9 cellular contexts compared by ENCODE assay signal in the genomic region with DNA sequence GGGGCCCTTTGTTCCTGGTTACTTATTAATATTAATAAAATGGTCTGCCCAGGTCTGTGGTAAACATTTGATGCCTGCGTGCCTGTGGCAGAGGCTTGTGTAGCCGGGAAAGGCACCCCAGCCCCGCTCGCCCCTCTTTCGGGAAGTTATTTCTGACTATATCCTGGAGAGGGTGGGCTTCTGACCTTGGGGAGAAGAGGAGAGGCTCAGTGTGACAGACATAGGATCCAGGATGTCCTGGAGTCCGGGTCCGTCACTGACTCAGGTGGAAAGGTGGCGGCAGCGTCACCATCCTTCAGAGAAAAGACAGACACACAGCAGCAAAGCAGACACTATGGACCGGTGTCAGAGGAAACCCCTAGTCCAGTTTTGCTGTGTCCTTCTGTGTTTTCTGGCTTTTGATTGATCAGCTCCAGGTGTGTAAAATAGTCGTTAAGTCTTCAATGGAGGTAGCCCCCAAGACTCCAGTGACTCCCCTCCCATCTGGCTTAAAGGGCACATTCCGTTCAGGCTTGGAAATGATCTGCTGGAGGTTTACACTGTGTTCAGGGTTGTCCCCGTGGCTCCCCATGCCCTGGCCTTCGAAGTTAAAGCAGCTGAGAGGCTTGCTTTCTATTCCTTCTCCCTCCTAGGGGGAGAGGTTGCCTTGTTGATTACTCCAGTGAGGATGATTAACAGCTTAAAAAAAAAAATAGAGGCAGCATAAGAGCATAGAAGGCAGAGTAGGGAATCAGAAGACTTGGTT.
DNase-seq lines count a peak whose midpoint lies in the region; ATAC-seq and TF ChIP-seq lines count a peak whose summit lies in the region.
"Had no signal": no experiment of that assay in that cellular context is flagged by ENCODE, and none has a peak within 500 bp of the region (broad histone marks: within the 10 kb centered on the region; RNA-seq: fewer than 3 reads in every experiment).

No MANE protein-coding gene starts in this region.

- DNase-seq in heart right ventricle (no peak), Right ventricle myocardium superior (no peak), caudate nucleus (lab: John Stamatoyannopoulos, UW) (peak in 12 of 61 donors; percentile 17 to 72 (median 52)), type B pancreatic cell (ENCODE audit: extremely low spot score, unreplicated experiment) (no peak), NCI-H1694 treated with DMSO at 0.1 percent for 48 hours (lab: John Stamatoyannopoulos, UW) (no peak), kidney glomerular epithelial cell (lab: John Stamatoyannopoulos, UW) (no peak), activated gamma-delta T cell treated with Interleukin-2 at 50 U/mL for 16 hours (no peak)

- peaks cover 12% of the 10 kb centered on the region for H3K36me3 Mint-ChIP-seq in type B pancreatic cell

- H3K27me3 ChIP-seq in heart right ventricle (no peaks in the 10 kb centered on the region), mucosa of stomach (ENCODE audit: control insufficient read depth, insufficient read depth, low read length) (no peaks in the 10 kb centered on the region)

- no peaks in the 10 kb centered on the region for H3K27me3 Mint-ChIP-seq in type B pancreatic cell

- H3K4me1 Mint-ChIP-seq in type B pancreatic cell (ENCODE audit: unreplicated experiment) = peaks cover 49% of the 10 kb centered on the region

- ATAC-seq in heart right ventricle (peak in 1 of 8 donors; percentile 9), Right ventricle myocardium superior (ENCODE audit: poor library complexity) (no peak)

- H3K27ac ChIP-seq in heart right ventricle (peak overlapping the region; percentile 42 to 93 (median 87)), caudate nucleus (ENCODE audit: low read depth, low read length) (peak overlapping the region; percentile 97)

- H3K9me3 ChIP-seq in heart right ventricle (no peaks in the 10 kb centered on the region), mucosa of stomach (ENCODE audit: control insufficient read depth, low read length) (no peaks in the 10 kb centered on the region)
- H3K9me3 ChIP-seq: Caco-2 had no signal

- intact Hi-C loops in heart right ventricle (cut with DNase I) (loop anchor here in 5 of 10 donors (5.0 to 10.0 kb wide), 6 partner anchors 36 to 409 kb away; partner anchors contain the start of gene MSI2 (in 2 of the 5)), Right ventricle myocardium superior (cut with DNase I) (no loop called here)

- no peak for TF ChIP-seq CTCF in heart right ventricle (IDR thresholded peaks at IDR 0.05)
- no peak for TF ChIP-seq CTCF in type B pancreatic cell (conservative IDR thresholded peaks at IDR 0.05)

- peak overlapping the region; percentile 35 for H3K9ac ChIP-seq in mucosa of stomach (ENCODE audit: low read length)

- 77 to 84% methylated on average over 14 of the region's 14 CpGs for WGBS in heart right ventricle, 2 donors

- H3K4me3 ChIP-seq in heart right ventricle (peak overlapping the region in 5 of 10 donors; percentile 13 to 58 (median 46)), mucosa of stomach (ENCODE audit: low read length) (no peak overlapping the region)

- peak overlapping the region; percentile 61 for H3K4me3 Mint-ChIP-seq in type B pancreatic cell

- no peaks in the 10 kb centered on the region for H3K36me3 ChIP-seq in heart right ventricle
- H3K36me3 ChIP-seq in mucosa of stomach (ENCODE audit: control insufficient read depth, insufficient read depth, low read length) = no peaks in the 10 kb centered on the region

- H3K4me1 ChIP-seq in heart right ventricle (peaks cover 5 to 66% (median 26%) of the 10 kb centered on the region in 9 donors), mucosa of stomach (ENCODE audit: control insufficient read depth, insufficient read depth, low read length) (peaks cover 16% of the 10 kb centered on the region)

- H3K27ac Mint-ChIP-seq in type B pancreatic cell = peak overlapping the region; percentile 80

- H3K9me3 Mint-ChIP-seq in type B pancreatic cell = no peaks in the 10 kb centered on the region
